13 cellular contexts compared by ENCODE assay signal in the genomic region with DNA sequence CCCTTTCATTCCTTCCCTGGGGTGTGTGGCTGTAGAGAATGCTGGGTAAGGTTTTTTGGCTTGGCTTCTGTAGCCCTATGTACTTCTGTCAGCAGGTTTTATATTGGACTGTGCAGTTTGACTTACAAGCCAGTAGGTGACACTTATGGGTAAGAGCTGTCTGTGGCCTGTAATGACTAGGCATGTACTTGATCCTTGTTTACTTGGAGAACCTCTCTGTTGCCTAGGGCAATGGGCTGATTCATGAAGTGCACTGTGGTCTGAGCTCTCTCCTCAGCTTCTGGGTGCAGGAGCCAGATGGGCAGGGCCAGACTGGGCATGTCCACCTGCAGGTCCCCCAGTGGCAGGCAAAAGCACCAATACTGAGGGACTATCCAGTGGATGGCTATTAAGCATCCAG.
DNase-seq lines count a peak whose midpoint lies in the region; ATAC-seq lines count a peak whose summit lies in the region.
"Had no signal": no experiment of that assay in that cellular context is flagged by ENCODE, and none has a peak within 500 bp of the region (broad histone marks: within the 10 kb centered on the region; RNA-seq: fewer than 3 reads in every experiment).

No MANE protein-coding gene starts in this region.

- H2AFZ ChIP-seq in neuronal stem cell (ENCODE audit: low read length): no peak overlapping the region

- H3K27ac ChIP-seq in neuronal stem cell (replicated peaks; ENCODE audit: low read length): no peak overlapping the region

- no peak overlapping the region for H3K4me2 ChIP-seq in neuronal stem cell (ENCODE audit: insufficient read depth, low read length, poor library complexity, severe bottlenecking)

- no peak overlapping the region for H2BK5ac ChIP-seq in neuronal stem cell (ENCODE audit: low read length)

- H3K9ac ChIP-seq in neuronal stem cell (ENCODE audit: low read depth, low read length, poor library complexity): no peak overlapping the region

- DNase-seq in NCI-H2107 treated with DMSO at 0.1 percent for 48 hours (lab: John Stamatoyannopoulos, UW; ENCODE audit: unreplicated experiment): peak; percentile 32
- no peak for DNase-seq in NCI-H2107 (lab: John Stamatoyannopoulos, UW)
- peak; percentile 4 for DNase-seq in SW480 (ENCODE audit: low spot score)
- DNase-seq in neuronal stem cell (ENCODE audit: low spot score): no peak
- DNase-seq in mesenteric fat pad (ENCODE audit: low spot score): no peak
- no peak for DNase-seq in NCI-H526 (lab: John Stamatoyannopoulos, UW)
- DNase-seq in posterior cingulate gyrus: no peak
- DNase-seq: activated naive CD8-positive, alpha-beta T cell treated with anti-CD3 and anti-CD28 coated beads, Interleukin-2, amount 10 ng/mL, durations not matched to agents 7 days and 5 days; effector CD8-positive, alpha-beta T cell; GF-D8; hippocampal formation; NCI-H226 had no signal

- no peaks in the 10 kb centered on the region for H3K36me3 ChIP-seq in neuronal stem cell (replicated peaks in 1 of 2; ENCODE audit: control insufficient read depth in 2 of 2, insufficient read depth in 2 of 2, low read length in 2 of 2)

- H3K79me1 ChIP-seq in neuronal stem cell (ENCODE audit: low read depth, low read length): no peaks in the 10 kb centered on the region

- H3K4ac ChIP-seq in neuronal stem cell (ENCODE audit: low read length): no peak overlapping the region

- no peaks in the 10 kb centered on the region for H3K27me3 ChIP-seq in neuronal stem cell (ENCODE audit: control insufficient read depth in 3 of 3, insufficient read depth in 3 of 3, low read depth in 1 of 3, low read length in 3 of 3)

- H2AK5ac ChIP-seq in neuronal stem cell (ENCODE audit: low read depth, low read length): no peak overlapping the region

- H3K18ac ChIP-seq in neuronal stem cell (ENCODE audit: low read length): no peak overlapping the region

- peak; percentile 51 for ATAC-seq in HG02970 (IDR thresholded peaks at IDR 0.05; ENCODE audit: low FRiP score, unreplicated experiment)

- no peak overlapping the region for H4K8ac ChIP-seq in neuronal stem cell (ENCODE audit: low read depth, low read length)

- H2BK12ac ChIP-seq in neuronal stem cell (ENCODE audit: low read length): no peak overlapping the region

- no peak overlapping the region for H2BK120ac ChIP-seq in neuronal stem cell (ENCODE audit: low read depth, low read length)

- H4K91ac ChIP-seq in neuronal stem cell (ENCODE audit: low read depth, low read length, poor library complexity): no peak overlapping the region

- peaks cover 2 to 9% of the 10 kb centered on the region in 2 donors for H3K9me3 ChIP-seq in neuronal stem cell (replicated peaks in 1 of 2; ENCODE audit: control insufficient read depth in 2 of 2, insufficient read depth in 1 of 2, low read depth in 1 of 2, low read length in 2 of 2)

- no peak overlapping the region for H3K23ac ChIP-seq in neuronal stem cell (ENCODE audit: low read depth, low read length, poor library complexity)

- peak overlapping the region; percentile 82 for H3K14ac ChIP-seq in neuronal stem cell (ENCODE audit: low read length)

- intact Hi-C loops in posterior cingulate gyrus (cut with DNase I): no loop called here

- H3K4me3 ChIP-seq in neuronal stem cell (ENCODE audit: low read length in 2 of 2): no peak overlapping the region

- H2BK15ac ChIP-seq in neuronal stem cell (ENCODE audit: low read length): no peak overlapping the region

- H3K4me1 ChIP-seq in neuronal stem cell (ENCODE audit: control insufficient read depth in 2 of 2, insufficient read depth in 1 of 2, low read depth in 1 of 2, low read length in 2 of 2): no peaks in the 10 kb centered on the region

Comparison
In these comparisons a context has a peak if more than half of its experiments do, and no peak if none do; other contexts are left out.
1. DNase-seq: peak in NCI-H2107 treated with DMSO at 0.1 percent for 48 hours (single experiment) and SW480 (single experiment); none in NCI-H2107 (single experiment), neuronal stem cell (single experiment), mesenteric fat pad (single experiment), NCI-H526 (0 of 2) and posterior cingulate gyrus (0 of 10).